21 cellular contexts compared by ENCODE assay signal in the genomic region with DNA sequence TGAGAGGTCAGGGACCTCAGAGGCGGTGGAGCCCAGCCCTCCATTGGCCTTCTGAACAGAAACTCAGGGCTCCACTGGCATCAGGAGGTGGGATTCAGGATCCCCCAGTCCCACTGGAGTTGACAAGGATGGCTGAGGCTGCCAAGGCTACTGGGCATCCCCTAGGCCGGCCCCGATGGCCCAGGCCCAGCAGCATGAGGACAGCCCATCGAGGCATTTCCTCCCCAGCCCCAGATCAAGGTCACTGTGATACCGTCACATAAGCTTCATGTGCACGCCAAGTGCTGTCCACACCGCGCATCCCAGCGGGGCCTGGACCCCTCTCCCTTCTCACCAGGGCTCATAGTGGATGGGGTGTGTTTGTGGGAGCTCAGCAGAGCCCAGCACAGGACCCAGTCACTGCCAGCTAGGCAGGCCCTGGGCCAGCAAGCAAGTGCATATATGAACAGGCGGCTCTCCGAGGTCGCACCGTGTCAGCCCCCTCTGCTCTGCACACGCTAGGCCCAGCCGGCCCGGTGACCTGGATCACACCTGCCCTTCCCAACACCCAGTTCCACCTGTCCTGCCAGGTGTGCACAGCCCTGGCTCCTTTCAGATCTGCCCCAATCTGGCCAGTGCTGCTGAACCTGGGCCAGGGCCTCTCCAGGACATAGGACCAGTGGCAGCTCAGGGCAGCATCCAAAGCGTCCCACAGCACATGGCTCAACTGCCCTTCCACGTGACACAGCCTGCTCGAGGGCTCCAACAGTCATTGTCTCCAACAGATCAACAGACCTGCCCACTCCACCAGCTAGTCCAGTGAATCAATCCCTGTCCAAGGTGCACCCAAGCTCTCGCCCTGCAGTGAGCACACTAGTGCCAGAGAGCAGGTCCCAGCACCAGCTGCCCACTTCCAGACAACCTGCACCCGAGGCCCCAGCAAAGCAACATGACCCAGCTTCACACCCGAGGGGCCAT. TPM values are rescaled to one million over a fixed set of nuclear protein-coding genes. Genes with fewer than 3 reads are reported as not detected.
DNase-seq lines count a peak whose midpoint lies in the region; ATAC-seq and TF ChIP-seq lines count a peak whose summit lies in the region.
"Had no signal": no experiment of that assay in that cellular context is flagged by ENCODE, and none has a peak within 500 bp of the region (broad histone marks: within the 10 kb centered on the region; RNA-seq: fewer than 3 reads in every experiment).

No MANE protein-coding gene starts in this region.

- H3K9me3 ChIP-seq in Panc1 (ENCODE audit: control insufficient read depth, insufficient read depth, low read depth, low read length) (no peaks in the 10 kb centered on the region), ascending aorta (no peaks in the 10 kb centered on the region)
- H3K9me3 ChIP-seq: neutrophil had no signal

- H3K4me3 ChIP-seq in Panc1 (ENCODE audit: low read depth in 2 of 2, low read length in 2 of 2) (no peak overlapping the region), rectal smooth muscle tissue (ENCODE audit: low read length) (no peak overlapping the region), ascending aorta (no peak overlapping the region)

- in situ Hi-C loops in Panc1 (cut with HindIII; ENCODE audit: low pct_unique_long_range_greater_than_20kb, low sequenced_read_pairs): no loop called here

- no peaks in the 10 kb centered on the region for H3K36me3 ChIP-seq in Panc1 (ENCODE audit: control insufficient read depth, insufficient read depth, low read length)
- H3K36me3 ChIP-seq in rectal smooth muscle tissue (ENCODE audit: control insufficient read depth, insufficient read depth, low read length): no peaks in the 10 kb centered on the region
- H3K36me3 ChIP-seq in ascending aorta: no peaks in the 10 kb centered on the region
- H3K36me3 ChIP-seq: brain microvascular endothelial cell, neutrophil had no signal

- DNase-seq in Panc1 (ENCODE audit: low read depth, low spot score) (no peak), left lobe of liver (ENCODE audit: low spot score) (peak; percentile 98), RKO (ENCODE audit: low spot score) (no peak), ascending aorta (ENCODE audit: low spot score in 2 of 2) (no peak), dedifferentiated amniotic fluid mesenchymal stem cell (ENCODE audit: extremely low spot score) (no peak)
- DNase-seq in effector CD4-positive, alpha-beta T cell: no peak
- DNase-seq: ACHN; activated CD4-positive, alpha-beta memory T cell treated with anti-CD3 and anti-CD28 coated beads, Interleukin-2, amount 10 ng/mL, durations not matched to agents 7 days and 5 days; activated CD4-positive, CD25-positive, alpha-beta regulatory T cell; activated effector memory CD4-positive, alpha-beta T cell treated with anti-CD3 and anti-CD28 coated beads, Interleukin-2, amount 50 U/mL, for 16 hours; activated naive CD8-positive, alpha-beta T cell treated with anti-CD3 and anti-CD28 coated beads, Interleukin-2, amount 50 U/mL, for 24 hours; brain microvascular endothelial cell; C1 segment of cervical spinal cord; NCI-H1048; NCI-H2029; stimulated activated naive CD8-positive, alpha-beta T cell treated with anti-CD3 and anti-CD28 coated beads, Interleukin-15, amount 100 ng/mL, for 72 hours; T1000 had no signal

- POLR2A ChIA-PET in Panc1 (lab: Charles Lee): no interaction called here

- intact Hi-C loops in Panc1 (cut with micrococcal nuclease; ENCODE audit: unreplicated experiment) (no loop called here), ascending aorta (cut with DNase I) (no loop called here)

- no peak for TF ChIP-seq CTCF in C4-2B (conservative IDR thresholded peaks at IDR 0.05)
- no peak for TF ChIP-seq CTCF in Panc1 (IDR thresholded peaks at IDR 0.05)
- TF ChIP-seq CTCF in ascending aorta (IDR thresholded peaks at IDR 0.05): no peak

- H3K4me1 ChIP-seq in Panc1 (ENCODE audit: control insufficient read depth, insufficient read depth, low read length): no peaks in the 10 kb centered on the region
- H3K4me1 ChIP-seq in rectal smooth muscle tissue (ENCODE audit: control insufficient read depth, insufficient read depth, low read length): peaks cover 6% of the 10 kb centered on the region
- H3K4me1 ChIP-seq in ascending aorta: no peaks in the 10 kb centered on the region

- peak overlapping the region; percentile 14; the same call in 1 of the 2 replicates for H3K27ac ChIP-seq in C4-2B
- H3K27ac ChIP-seq in Panc1 (ENCODE audit: low read length): no peak overlapping the region
- no peak overlapping the region for H3K27ac ChIP-seq in rectal smooth muscle tissue (ENCODE audit: low read depth, low read length)
- no peak overlapping the region for H3K27ac ChIP-seq in ascending aorta
- H3K27ac ChIP-seq: brain microvascular endothelial cell, neutrophil had no signal

- no TSS peak for BruUV-seq in Panc1 (replicated peaks; lab: Mats Ljungman, UMichigan)

- H3K27me3 ChIP-seq in Panc1 (ENCODE audit: control insufficient read depth, insufficient read depth, low read length) (no peaks in the 10 kb centered on the region), rectal smooth muscle tissue (ENCODE audit: control insufficient read depth, insufficient read depth, low read length) (no peaks in the 10 kb centered on the region), ascending aorta (no peaks in the 10 kb centered on the region)
- H3K27me3 ChIP-seq: brain microvascular endothelial cell, neutrophil had no signal

- CTCF ChIA-PET in Panc1 (lab: Charles Lee): no interaction called here

- ATAC-seq in Panc1 (peak; percentile 45; the same call in 1 of the 2 replicates), left lobe of liver (peak; percentile 75)
- ATAC-seq: activated naive CD8-positive, alpha-beta T cell treated with anti-CD3 and anti-CD28 coated beads, Interleukin-2, amount 50 U/mL, for 24 hours; stimulated activated naive CD8-positive, alpha-beta T cell treated with anti-CD3 and anti-CD28 coated beads, Interleukin-15, amount 100 ng/mL, for 72 hours had no signal

- H3K9ac ChIP-seq in rectal smooth muscle tissue (ENCODE audit: low read length): peak overlapping the region; percentile 7

RNA-seq across cellular contexts. Expression of gene RASD1, which starts 32.8 kb away (rescaled TPM):
- total RNA-seq in Panc1 (2021; ENCODE audit: unreplicated experiment) (1.7 TPM), left lobe of liver (1.1 TPM), ascending aorta (293 TPM)
- polyA plus RNA-seq in Panc1 (2012; ENCODE audit: insufficient read length): 4.6 TPM
- total RNA-seq: H4 had no signal

RNA-seq across cellular contexts. Expression of gene MED9, which starts 52.2 kb away (rescaled TPM):
- 11.1 TPM for total RNA-seq in Panc1 (2021; ENCODE audit: unreplicated experiment)
- polyA plus RNA-seq in Panc1 (2012; ENCODE audit: insufficient read length): 8.1 TPM
- total RNA-seq in left lobe of liver: 7.1 TPM
- 16.9 TPM for total RNA-seq in ascending aorta

Comparison
In these comparisons a context has a peak if more than half of its experiments do, and no peak if none do; other contexts are left out.
1. RNA of gene RASD1, which starts 32.8 kb away (total RNA-seq): 293 TPM in ascending aorta (single experiment); 1.7 TPM in Panc1 (single experiment) and 1.1 TPM in left lobe of liver (single experiment); every median in the first group is over 100 times any median in the second.